Comparison of ENCODE assay signal across 1 cellular context in the genomic region with DNA sequence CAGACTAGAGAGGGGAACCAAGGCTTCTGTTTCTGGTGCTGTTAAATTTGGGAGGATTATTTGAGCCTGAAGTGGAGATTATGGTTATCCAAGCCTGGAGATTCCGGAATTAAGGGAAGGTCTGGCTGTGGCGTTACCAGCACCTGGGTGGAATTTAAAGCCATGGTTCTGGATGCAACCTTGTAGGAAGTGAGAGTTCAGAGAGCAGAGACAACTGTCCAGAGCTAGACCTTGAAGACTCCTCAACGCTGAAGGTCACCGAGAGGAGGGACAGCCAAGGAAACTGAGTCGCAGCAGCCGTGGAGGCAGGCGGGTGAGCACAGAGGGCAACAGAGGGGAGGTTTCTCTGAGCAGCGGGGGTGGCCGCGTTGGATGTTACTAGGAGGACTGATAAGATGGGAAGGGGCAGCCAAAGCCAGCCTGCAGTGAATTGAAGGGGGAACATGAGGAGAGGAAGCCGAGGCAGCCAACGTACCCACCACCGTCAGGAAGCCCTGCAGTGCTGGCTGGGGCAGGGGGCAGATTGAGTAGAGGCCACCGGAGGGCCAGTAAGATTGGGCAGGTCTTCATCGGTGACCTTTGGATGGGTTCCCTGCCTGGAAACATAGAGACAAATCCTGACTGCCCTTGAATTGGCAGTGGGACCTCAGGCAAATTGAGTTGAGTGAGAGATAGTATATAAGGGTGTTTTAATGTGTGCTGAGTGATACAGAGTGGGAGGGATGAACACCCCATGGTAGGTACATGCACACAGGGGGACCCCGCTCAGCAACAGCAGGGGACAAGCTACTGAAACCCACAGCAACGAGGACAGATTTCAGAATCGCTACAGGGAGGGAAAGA.
TF ChIP-seq lines count a peak whose summit lies in the region.

No MANE protein-coding gene starts in this region.

TF ChIP-seq in GM12878, 131 proteins besides CTCF, POLR2A, EP300 and RAD21:
- TF ChIP-seq MYB (IDR thresholded peaks at IDR 0.05; ENCODE audit: borderline replicate concordance, low read depth, low read length) (no peak), BCL11A (IDR thresholded peaks at IDR 0.05; ENCODE audit: low read depth, low read length) (no peak), SMAD5 (IDR thresholded peaks at IDR 0.05; ENCODE audit: low read depth) (no peak), NKRF (conservative IDR thresholded peaks at IDR 0.05) (no peak), ZNF274 (IDR thresholded peaks at IDR 0.05; ENCODE audit: insufficient read depth, insufficient read length) (no peak), NBN (IDR thresholded peaks at IDR 0.05) (no peak), HSF1 (IDR thresholded peaks at IDR 0.05; ENCODE audit: low read depth, low read length) (no peak), TBL1XR1 (IDR thresholded peaks at IDR 0.05; ENCODE audit: low read depth, low read length) (no peak), SUPT20H (IDR thresholded peaks at IDR 0.05; ENCODE audit: borderline replicate concordance, control insufficient read depth, low read depth, low read length) (no peak), PKNOX1 (IDR thresholded peaks at IDR 0.05) (no peak)
- TF ChIP-seq, protein P1, sequence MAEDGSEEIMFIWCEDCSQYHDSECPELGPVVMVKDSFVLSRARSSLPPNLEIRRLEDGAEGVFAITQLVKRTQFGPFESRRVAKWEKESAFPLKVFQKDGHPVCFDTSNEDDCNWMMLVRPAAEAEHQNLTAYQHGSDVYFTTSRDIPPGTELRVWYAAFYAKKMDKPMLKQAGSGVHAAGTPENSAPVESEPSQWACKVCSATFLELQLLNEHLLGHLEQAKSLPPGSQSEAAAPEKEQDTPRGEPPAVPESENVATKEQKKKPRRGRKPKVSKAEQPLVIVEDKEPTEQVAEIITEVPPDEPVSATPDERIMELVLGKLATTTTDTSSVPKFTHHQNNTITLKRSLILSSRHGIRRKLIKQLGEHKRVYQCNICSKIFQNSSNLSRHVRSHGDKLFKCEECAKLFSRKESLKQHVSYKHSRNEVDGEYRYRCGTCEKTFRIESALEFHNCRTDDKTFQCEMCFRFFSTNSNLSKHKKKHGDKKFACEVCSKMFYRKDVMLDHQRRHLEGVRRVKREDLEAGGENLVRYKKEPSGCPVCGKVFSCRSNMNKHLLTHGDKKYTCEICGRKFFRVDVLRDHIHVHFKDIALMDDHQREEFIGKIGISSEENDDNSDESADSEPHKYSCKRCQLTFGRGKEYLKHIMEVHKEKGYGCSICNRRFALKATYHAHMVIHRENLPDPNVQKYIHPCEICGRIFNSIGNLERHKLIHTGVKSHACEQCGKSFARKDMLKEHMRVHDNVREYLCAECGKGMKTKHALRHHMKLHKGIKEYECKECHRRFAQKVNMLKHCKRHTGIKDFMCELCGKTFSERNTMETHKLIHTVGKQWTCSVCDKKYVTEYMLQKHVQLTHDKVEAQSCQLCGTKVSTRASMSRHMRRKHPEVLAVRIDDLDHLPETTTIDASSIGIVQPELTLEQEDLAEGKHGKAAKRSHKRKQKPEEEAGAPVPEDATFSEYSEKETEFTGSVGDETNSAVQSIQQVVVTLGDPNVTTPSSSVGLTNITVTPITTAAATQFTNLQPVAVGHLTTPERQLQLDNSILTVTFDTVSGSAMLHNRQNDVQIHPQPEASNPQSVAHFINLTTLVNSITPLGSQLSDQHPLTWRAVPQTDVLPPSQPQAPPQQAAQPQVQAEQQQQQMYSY (CRISPR knock-in tag; IDR thresholded peaks at IDR 0.05), result no peak
- TF ChIP-seq, protein P2, sequence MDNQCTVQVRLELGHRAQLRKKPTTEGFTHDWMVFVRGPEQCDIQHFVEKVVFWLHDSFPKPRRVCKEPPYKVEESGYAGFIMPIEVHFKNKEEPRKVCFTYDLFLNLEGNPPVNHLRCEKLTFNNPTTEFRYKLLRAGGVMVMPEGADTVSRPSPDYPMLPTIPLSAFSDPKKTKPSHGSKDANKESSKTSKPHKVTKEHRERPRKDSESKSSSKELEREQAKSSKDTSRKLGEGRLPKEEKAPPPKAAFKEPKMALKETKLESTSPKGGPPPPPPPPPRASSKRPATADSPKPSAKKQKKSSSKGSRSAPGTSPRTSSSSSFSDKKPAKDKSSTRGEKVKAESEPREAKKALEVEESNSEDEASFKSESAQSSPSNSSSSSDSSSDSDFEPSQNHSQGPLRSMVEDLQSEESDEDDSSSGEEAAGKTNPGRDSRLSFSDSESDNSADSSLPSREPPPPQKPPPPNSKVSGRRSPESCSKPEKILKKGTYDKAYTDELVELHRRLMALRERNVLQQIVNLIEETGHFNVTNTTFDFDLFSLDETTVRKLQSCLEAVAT (IDR thresholded peaks at IDR 0.05), result no peak
- TF ChIP-seq, protein P3, sequence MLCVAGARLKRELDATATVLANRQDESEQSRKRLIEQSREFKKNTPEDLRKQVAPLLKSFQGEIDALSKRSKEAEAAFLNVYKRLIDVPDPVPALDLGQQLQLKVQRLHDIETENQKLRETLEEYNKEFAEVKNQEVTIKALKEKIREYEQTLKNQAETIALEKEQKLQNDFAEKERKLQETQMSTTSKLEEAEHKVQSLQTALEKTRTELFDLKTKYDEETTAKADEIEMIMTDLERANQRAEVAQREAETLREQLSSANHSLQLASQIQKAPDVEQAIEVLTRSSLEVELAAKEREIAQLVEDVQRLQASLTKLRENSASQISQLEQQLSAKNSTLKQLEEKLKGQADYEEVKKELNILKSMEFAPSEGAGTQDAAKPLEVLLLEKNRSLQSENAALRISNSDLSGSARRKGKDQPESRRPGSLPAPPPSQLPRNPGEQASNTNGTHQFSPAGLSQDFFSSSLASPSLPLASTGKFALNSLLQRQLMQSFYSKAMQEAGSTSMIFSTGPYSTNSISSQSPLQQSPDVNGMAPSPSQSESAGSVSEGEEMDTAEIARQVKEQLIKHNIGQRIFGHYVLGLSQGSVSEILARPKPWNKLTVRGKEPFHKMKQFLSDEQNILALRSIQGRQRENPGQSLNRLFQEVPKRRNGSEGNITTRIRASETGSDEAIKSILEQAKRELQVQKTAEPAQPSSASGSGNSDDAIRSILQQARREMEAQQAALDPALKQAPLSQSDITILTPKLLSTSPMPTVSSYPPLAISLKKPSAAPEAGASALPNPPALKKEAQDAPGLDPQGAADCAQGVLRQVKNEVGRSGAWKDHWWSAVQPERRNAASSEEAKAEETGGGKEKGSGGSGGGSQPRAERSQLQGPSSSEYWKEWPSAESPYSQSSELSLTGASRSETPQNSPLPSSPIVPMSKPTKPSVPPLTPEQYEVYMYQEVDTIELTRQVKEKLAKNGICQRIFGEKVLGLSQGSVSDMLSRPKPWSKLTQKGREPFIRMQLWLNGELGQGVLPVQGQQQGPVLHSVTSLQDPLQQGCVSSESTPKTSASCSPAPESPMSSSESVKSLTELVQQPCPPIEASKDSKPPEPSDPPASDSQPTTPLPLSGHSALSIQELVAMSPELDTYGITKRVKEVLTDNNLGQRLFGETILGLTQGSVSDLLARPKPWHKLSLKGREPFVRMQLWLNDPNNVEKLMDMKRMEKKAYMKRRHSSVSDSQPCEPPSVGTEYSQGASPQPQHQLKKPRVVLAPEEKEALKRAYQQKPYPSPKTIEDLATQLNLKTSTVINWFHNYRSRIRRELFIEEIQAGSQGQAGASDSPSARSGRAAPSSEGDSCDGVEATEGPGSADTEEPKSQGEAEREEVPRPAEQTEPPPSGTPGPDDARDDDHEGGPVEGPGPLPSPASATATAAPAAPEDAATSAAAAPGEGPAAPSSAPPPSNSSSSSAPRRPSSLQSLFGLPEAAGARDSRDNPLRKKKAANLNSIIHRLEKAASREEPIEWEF (IDR thresholded peaks at IDR 0.05; ENCODE audit: insufficient replicate concordance, low read depth, low read length), result no peak
